In genomic region chr6:51153109-51153508, GRCh38 we compare ENCODE assay signal across 25 cellular contexts.
"Had no signal": no experiment of that assay in that cellular context is flagged by ENCODE, and none has a peak within 500 bp of the region (broad histone marks: within the 10 kb centered on the region; RNA-seq: fewer than 3 reads in every experiment).

No MANE protein-coding gene starts in this region.

- H3K36me3 ChIP-seq: left lung, lower lobe of right lung, ovary, right atrium auricular region, right lobe of liver, tibial nerve, uterus had no signal

- DNase-seq: immature natural killer cell; kidney; left colon; left lung; lower lobe of right lung; mammary epithelial cell; mesenchymal stem cell; naive B cell; natural killer cell; nephron progenitor cell; ovary; right lobe of liver; stimulated activated CD4-positive, alpha-beta T cell treated with anti-CD3 and anti-CD28 coated beads, Interleukin-1b, Interleukin-23, amount 100 ng/mL, for 48 hours; stimulated activated CD4-positive, alpha-beta T cell treated with anti-CD3 and anti-CD28 coated beads, Interleukin-2, amount 100 ng/mL, for 48 hours; stimulated activated CD4-positive, alpha-beta T cell treated with anti-CD3 and anti-CD28 coated beads, Interleukin-4, amount 100 ng/mL, for 4 hours; stimulated activated CD8-positive, alpha-beta memory T cell treated with anti-CD3 and anti-CD28 coated beads, Interleukin-4, amount 100 ng/mL, for 48 hours; stimulated activated naive CD4-positive, alpha-beta T cell treated with Interleukin-2 at 50 U/mL for 16 hours; stimulated activated naive CD8-positive, alpha-beta T cell treated with anti-CD3 and anti-CD28 coated beads, Interleukin-15, amount 100 ng/mL, for 72 hours; substantia nigra; uterus had no signal

- ATAC-seq: left colon; left lung; lower lobe of right lung; natural killer cell; right lobe of liver; stimulated activated memory B cell treated with anti-CD40 and anti-IgM and Interleukin-4, amounts not matched to agents 10 μg/mL and 1 μg/mL and 100 μg/mL, for 72 hours; stimulated activated naive CD8-positive, alpha-beta T cell treated with anti-CD3 and anti-CD28 coated beads, Interleukin-15, amount 100 ng/mL, for 72 hours had no signal

- H3K4me1 ChIP-seq: left lung, lower lobe of right lung, right atrium auricular region, right lobe of liver, tibial nerve, uterus had no signal

- H3K27me3 ChIP-seq: left lung, ovary, right atrium auricular region, right lobe of liver, tibial nerve, uterus had no signal

- H3K9me3 ChIP-seq: lower lobe of right lung, ovary, right atrium auricular region, right lobe of liver, tibial nerve, uterus had no signal

- H3K4me3 ChIP-seq: left lung, lower lobe of right lung, ovary, right atrium auricular region, right lobe of liver, smooth muscle cell, tibial nerve, uterus had no signal

- H3K27ac ChIP-seq: left lung, lower lobe of right lung, ovary, right atrium auricular region, right lobe of liver, tibial nerve, uterus had no signal

- FAIRE-seq: islet of Langerhans, kidney had no signal

- H3K4me2 ChIP-seq: smooth muscle cell had no signal
